Comparison of ENCODE assay signal across 23 cellular contexts in the genomic region with DNA sequence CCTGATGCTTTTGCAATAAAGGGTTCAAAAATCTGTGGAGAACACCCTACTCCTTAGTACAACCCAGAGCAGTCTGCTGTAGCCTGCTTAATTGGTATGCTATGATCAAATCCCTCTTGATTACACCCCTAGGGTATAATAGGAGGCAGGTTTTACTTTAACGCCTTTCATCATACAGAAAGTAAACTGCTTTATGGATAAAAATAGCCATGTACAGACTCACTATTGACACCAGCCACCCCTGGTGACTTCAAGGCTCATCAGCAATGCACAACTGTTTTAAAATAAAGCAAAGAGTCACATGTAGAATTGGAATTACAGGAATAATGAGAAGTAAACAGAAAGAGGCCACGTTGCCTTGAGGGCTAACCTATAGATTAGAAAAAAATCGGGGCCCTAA.
DNase-seq lines count a peak whose midpoint lies in the region; ATAC-seq, FAIRE-seq and TF ChIP-seq lines count a peak whose summit lies in the region.
"Had no signal": no experiment of that assay in that cellular context is flagged by ENCODE, and none has a peak within 500 bp of the region (broad histone marks: within the 10 kb centered on the region; RNA-seq: fewer than 3 reads in every experiment).

No MANE protein-coding gene starts in this region.

- no peak overlapping the region for H2AFZ ChIP-seq in astrocyte (ENCODE audit: low read depth, low read length)

- peak; percentile 70 for FAIRE-seq in D721Med (lab: Jason Lieb, UNC)
- FAIRE-seq in astrocyte (lab: Jason Lieb, UNC), result peak; percentile 50
- FAIRE-seq: GM18507, HepG2, K562 had no signal

- no peak overlapping the region for H3K9ac ChIP-seq in astrocyte (ENCODE audit: low read length)
- H3K9ac ChIP-seq: SK-N-SH had no signal

- H3K4me2 ChIP-seq in astrocyte (ENCODE audit: low read length), result no peak overlapping the region
- H3K4me2 ChIP-seq: SK-N-SH had no signal

- ATAC-seq in GM19351 (IDR thresholded peaks at IDR 0.05; ENCODE audit: unreplicated experiment), result no peak
- ATAC-seq in HG02884 (IDR thresholded peaks at IDR 0.05; ENCODE audit: unreplicated experiment), result no peak
- ATAC-seq: HepG2, K562 had no signal

- H3K4me3 ChIP-seq in astrocyte (ENCODE audit: insufficient read depth, low read depth, low read length), result no peak overlapping the region
- H3K4me3 ChIP-seq: K562, Peyer's patch had no signal

- no peak overlapping the region for H3K4me3 Mint-ChIP-seq in astrocyte (ENCODE audit: unreplicated experiment)
- H3K4me3 Mint-ChIP-seq in immature natural killer cell, result no peak overlapping the region
- H3K4me3 Mint-ChIP-seq: CD4-positive, CD25-positive, alpha-beta regulatory T cell had no signal

- no peaks in the 10 kb centered on the region for H3K9me3 Mint-ChIP-seq in astrocyte (ENCODE audit: unreplicated experiment)
- H3K9me3 Mint-ChIP-seq in immature natural killer cell, result peaks cover 0 to 20% (median 3%) of the 10 kb centered on the region in 6 donors

- no peaks in the 10 kb centered on the region for H3K36me3 ChIP-seq in astrocyte (ENCODE audit: insufficient read depth, low read length)
- H3K36me3 ChIP-seq: Peyer's patch had no signal

- H3K27me3 Mint-ChIP-seq in astrocyte (ENCODE audit: low read depth, unreplicated experiment) (no peaks in the 10 kb centered on the region), immature natural killer cell (ENCODE audit: low read depth in 3 of 3) (no peaks in the 10 kb centered on the region)
- H3K27me3 Mint-ChIP-seq: CD4-positive, CD25-positive, alpha-beta regulatory T cell had no signal

- DNase-seq in D721Med (ENCODE audit: insufficient read length, low spot score) (peak; percentile 14), NCI-H1417 treated with DMSO at 0.1 percent for 48 hours (lab: John Stamatoyannopoulos, UW) (peak; percentile 82), NCI-H69 (lab: John Stamatoyannopoulos, UW) (peak; percentile 96), astrocyte (ENCODE audit: low read depth) (no peak), immature natural killer cell (no peak)
- DNase-seq: Caco-2; CD4-positive, CD25-positive, alpha-beta regulatory T cell; DMS153; GDM1; GOT3; HCEC 1CT; NCI-H1092; NCI-H2029 treated with DMSO at 0.1 percent for 48 hours; NCI-H526; Peyer's patch; SK-N-SH; T-helper 2 cell had no signal

- no peaks in the 10 kb centered on the region for H3K9me3 ChIP-seq in astrocyte (ENCODE audit: insufficient read depth, low read depth, low read length)
- H3K9me3 ChIP-seq: Caco-2, Peyer's patch, SK-N-SH had no signal

- no peak for TF ChIP-seq CTCF in D721Med (IDR thresholded peaks at IDR 0.05; ENCODE audit: insufficient read depth, missing control alignments)
- TF ChIP-seq CTCF in astrocyte (IDR thresholded peaks at IDR 0.05; ENCODE audit: insufficient read depth, low read depth, low read length), result no peak

- H3K4me1 Mint-ChIP-seq in astrocyte (ENCODE audit: low read depth, unreplicated experiment), result no peaks in the 10 kb centered on the region
- H3K4me1 Mint-ChIP-seq in immature natural killer cell, result no peaks in the 10 kb centered on the region
- H3K4me1 Mint-ChIP-seq: CD4-positive, CD25-positive, alpha-beta regulatory T cell had no signal

- no peaks in the 10 kb centered on the region for H3K27me3 ChIP-seq in astrocyte (ENCODE audit: insufficient read depth, low read length)
- H3K27me3 ChIP-seq: Peyer's patch had no signal

- no peaks in the 10 kb centered on the region for H4K20me1 ChIP-seq in astrocyte (ENCODE audit: insufficient read depth, low read length)

- no peak overlapping the region for H3K27ac Mint-ChIP-seq in astrocyte (ENCODE audit: unreplicated experiment)
- no peak overlapping the region for H3K27ac Mint-ChIP-seq in immature natural killer cell
- H3K27ac Mint-ChIP-seq: CD4-positive, CD25-positive, alpha-beta regulatory T cell had no signal

- no peak overlapping the region for H3K27ac ChIP-seq in astrocyte (ENCODE audit: low read depth, low read length)
- H3K27ac ChIP-seq: HL-60, Peyer's patch had no signal

- H3K4me1 ChIP-seq in astrocyte (ENCODE audit: insufficient read depth, low read length), result no peaks in the 10 kb centered on the region
- H3K4me1 ChIP-seq: Caco-2, Peyer's patch had no signal

- no peaks in the 10 kb centered on the region for H3K36me3 Mint-ChIP-seq in astrocyte (ENCODE audit: low read depth, unreplicated experiment)
- no peaks in the 10 kb centered on the region for H3K36me3 Mint-ChIP-seq in immature natural killer cell
- H3K36me3 Mint-ChIP-seq: CD4-positive, CD25-positive, alpha-beta regulatory T cell had no signal

- H3K79me2 ChIP-seq in astrocyte (ENCODE audit: insufficient read depth, low read length), result no peaks in the 10 kb centered on the region

Comparison
In these comparisons a context has a peak if more than half of its experiments do, and no peak if none do; other contexts are left out.
1. DNase-seq: peak in D721Med (single experiment), NCI-H1417 treated with DMSO at 0.1 percent for 48 hours (single experiment) and NCI-H69 (single experiment); none in astrocyte (single experiment) and immature natural killer cell (0 of 3).